Comparison of ENCODE assay signal across 8 cellular contexts in genomic region chr21:31873275-31873695, GRCh38. TPM values are rescaled to one million over a fixed set of nuclear protein-coding genes. Genes with fewer than 3 reads are reported as not detected.
DNase-seq lines count a peak whose midpoint lies in the region; ATAC-seq and TF ChIP-seq lines count a peak whose summit lies in the region.

No MANE protein-coding gene starts in this region.

- peaks cover 14 to 80% of the 10 kb centered on the region in 2 donors for H3K27me3 ChIP-seq in left lung
- H3K27me3 ChIP-seq in upper lobe of left lung, result peaks cover 0 to 18% (median 9%) of the 10 kb centered on the region in 4 donors

- TF ChIP-seq EP300 in upper lobe of left lung (IDR thresholded peaks at IDR 0.05), result no peak

- peak overlapping the region; percentile 44 to 48 for H3K4me3 ChIP-seq in left lung
- H3K4me3 ChIP-seq in upper lobe of left lung, result peak overlapping the region; percentile 25 to 63 (median 50)

- CTCF ChIA-PET in activated naive CD4-positive, alpha-beta T cell treated with anti-CD3 and anti-CD28 coated beads, Interleukin-2, amount 10 ng/mL, durations not matched to agents 7 days and 5 days (lab: Charles Lee), result interaction anchor here (2.1 kb wide), 1 partner anchor 8 kb away, joined by 8 read pairs; no protein-coding TSS in a partner anchor

- H3K4me1 Mint-ChIP-seq in activated naive CD4-positive, alpha-beta T cell treated with anti-CD3 and anti-CD28 coated beads, Interleukin-2, amount 10 ng/mL, durations not matched to agents 7 days and 5 days, result peaks cover 8% of the 10 kb centered on the region
- H3K4me1 Mint-ChIP-seq in activated naive CD8-positive, alpha-beta T cell treated with anti-CD3 and anti-CD28 coated beads, Interleukin-2, amount 10 ng/mL, durations not matched to agents 7 days and 5 days, result peaks cover 6% of the 10 kb centered on the region

- no peak for ATAC-seq in activated naive CD8-positive, alpha-beta T cell treated with anti-CD3 and anti-CD28 coated beads, Interleukin-2, amount 10 ng/mL, durations not matched to agents 7 days and 5 days (ENCODE audit: low read depth)
- ATAC-seq in left lung (peak; percentile 10), upper lobe of left lung (ENCODE audit: low FRiP score in 2 of 2) (peak in 1 of 2 donors; percentile 59), HG03039 (IDR thresholded peaks at IDR 0.05; ENCODE audit: unreplicated experiment) (no peak)

- no peak overlapping the region for H3K27ac Mint-ChIP-seq in activated naive CD4-positive, alpha-beta T cell treated with anti-CD3 and anti-CD28 coated beads, Interleukin-2, amount 10 ng/mL, durations not matched to agents 7 days and 5 days
- H3K27ac Mint-ChIP-seq in activated naive CD8-positive, alpha-beta T cell treated with anti-CD3 and anti-CD28 coated beads, Interleukin-2, amount 10 ng/mL, durations not matched to agents 7 days and 5 days, result no peak overlapping the region

- H3K9me3 ChIP-seq in left lung, result no peaks in the 10 kb centered on the region
- H3K9me3 ChIP-seq in upper lobe of left lung, result no peaks in the 10 kb centered on the region

- H3K27me3 Mint-ChIP-seq in activated naive CD4-positive, alpha-beta T cell treated with anti-CD3 and anti-CD28 coated beads, Interleukin-2, amount 10 ng/mL, durations not matched to agents 7 days and 5 days, result peaks cover 78% of the 10 kb centered on the region
- peaks cover 48% of the 10 kb centered on the region for H3K27me3 Mint-ChIP-seq in activated naive CD8-positive, alpha-beta T cell treated with anti-CD3 and anti-CD28 coated beads, Interleukin-2, amount 10 ng/mL, durations not matched to agents 7 days and 5 days

- TF ChIP-seq POLR2A in upper lobe of left lung (IDR thresholded peaks at IDR 0.05), result no peak

- intact Hi-C loops in left lung (cut with DNase I), result loop anchor here in 1 of 2 donors (5.0 kb wide), 1 partner anchor 384 kb away; no protein-coding TSS in a partner anchor

- TF ChIP-seq CTCF in left lung (IDR thresholded peaks at IDR 0.05) (no peak), upper lobe of left lung (IDR thresholded peaks at IDR 0.05) (no peak)

- H3K4me1 ChIP-seq in left lung, result peaks cover 0 to 21% of the 10 kb centered on the region in 2 donors
- peaks cover 16 to 31% (median 18%) of the 10 kb centered on the region in 4 donors for H3K4me1 ChIP-seq in upper lobe of left lung

- 0 to 5% methylated on average over 2 to 4 of the region's 58 CpGs for WGBS in upper lobe of left lung, 2 donors

- POLR2A ChIA-PET in activated naive CD8-positive, alpha-beta T cell treated with anti-CD3 and anti-CD28 coated beads, Interleukin-2, amount 10 ng/mL, durations not matched to agents 7 days and 5 days (lab: Charles Lee), result interaction anchor here (1.6 kb wide), 1 partner anchor 101 kb away, joined by 4 read pairs; no protein-coding TSS in a partner anchor

- H3K9me3 Mint-ChIP-seq in activated naive CD4-positive, alpha-beta T cell treated with anti-CD3 and anti-CD28 coated beads, Interleukin-2, amount 10 ng/mL, durations not matched to agents 7 days and 5 days, result no peaks in the 10 kb centered on the region
- H3K9me3 Mint-ChIP-seq in activated naive CD8-positive, alpha-beta T cell treated with anti-CD3 and anti-CD28 coated beads, Interleukin-2, amount 10 ng/mL, durations not matched to agents 7 days and 5 days, result no peaks in the 10 kb centered on the region

- H3K4me3 Mint-ChIP-seq in activated naive CD4-positive, alpha-beta T cell treated with anti-CD3 and anti-CD28 coated beads, Interleukin-2, amount 10 ng/mL, durations not matched to agents 7 days and 5 days, result no peak overlapping the region
- no peak overlapping the region for H3K4me3 Mint-ChIP-seq in activated naive CD8-positive, alpha-beta T cell treated with anti-CD3 and anti-CD28 coated beads, Interleukin-2, amount 10 ng/mL, durations not matched to agents 7 days and 5 days

- H3K36me3 Mint-ChIP-seq in activated naive CD4-positive, alpha-beta T cell treated with anti-CD3 and anti-CD28 coated beads, Interleukin-2, amount 10 ng/mL, durations not matched to agents 7 days and 5 days, result no peaks in the 10 kb centered on the region
- H3K36me3 Mint-ChIP-seq in activated naive CD8-positive, alpha-beta T cell treated with anti-CD3 and anti-CD28 coated beads, Interleukin-2, amount 10 ng/mL, durations not matched to agents 7 days and 5 days, result no peaks in the 10 kb centered on the region

- DNase-seq in activated naive CD4-positive, alpha-beta T cell treated with anti-CD3 and anti-CD28 coated beads, Interleukin-2, amount 10 ng/mL, durations not matched to agents 7 days and 5 days, result peak; percentile 27
- DNase-seq in activated naive CD4-positive, alpha-beta T cell treated with Interleukin-2 at 50 U/mL for 16 hours, result no peak
- DNase-seq in activated naive CD8-positive, alpha-beta T cell treated with anti-CD3 and anti-CD28 coated beads, Interleukin-2, amount 10 ng/mL, durations not matched to agents 7 days and 5 days, result peak; percentile 61
- DNase-seq in left lung (no peak), upper lobe of left lung (peak in 1 of 2 donors; percentile 89), activated gamma-delta T cell (lab: John Stamatoyannopoulos, UW) (no peak), T-helper 9 cell (no peak)

- peak overlapping the region in 1 of 2 donors; percentile 56 for H3K27ac ChIP-seq in left lung
- H3K27ac ChIP-seq in upper lobe of left lung, result peak overlapping the region in 2 of 4 donors; percentile 18 to 53

- H3K36me3 ChIP-seq in left lung, result no peaks in the 10 kb centered on the region
- H3K36me3 ChIP-seq in upper lobe of left lung, result no peaks in the 10 kb centered on the region

RNA-seq across cellular contexts. Expression of gene HUNK, which starts 0.5 kb away (rescaled TPM):
- total RNA-seq in activated naive CD8-positive, alpha-beta T cell treated with anti-CD3 and anti-CD28 coated beads, Interleukin-2, amount 10 ng/mL, durations not matched to agents 7 days and 5 days, result under 1 TPM; 0.48 to 0.78 TPM
- total RNA-seq in left lung, result 1 to 10 TPM; 2.9 to 6.1 TPM
- total RNA-seq in upper lobe of left lung, result 1 to 10 TPM; 1.1 to 6.2 (median 2.2) TPM

Comparison
In these comparisons a context has a peak if more than half of its experiments do, and no peak if none do; other contexts are left out.
1. DNase-seq: peak in activated naive CD4-positive, alpha-beta T cell treated with anti-CD3 and anti-CD28 coated beads, Interleukin-2, amount 10 ng/mL, durations not matched to agents 7 days and 5 days (single experiment) and activated naive CD8-positive, alpha-beta T cell treated with anti-CD3 and anti-CD28 coated beads, Interleukin-2, amount 10 ng/mL, durations not matched to agents 7 days and 5 days (single experiment); none in activated naive CD4-positive, alpha-beta T cell treated with Interleukin-2 at 50 U/mL for 16 hours (single experiment), left lung (0 of 2), activated gamma-delta T cell (single experiment) and T-helper 9 cell (single experiment).